Comparison of ENCODE assay signal across 1 cellular context in genomic region chr4:133474511-133474910, GRCh38.
TF ChIP-seq lines count a peak whose summit lies in the region.

No MANE protein-coding gene starts in this region.

TF ChIP-seq in H1, 55 proteins besides CTCF, POLR2A, EP300 and RAD21 (continued from another document):
- TF ChIP-seq, protein P1, sequence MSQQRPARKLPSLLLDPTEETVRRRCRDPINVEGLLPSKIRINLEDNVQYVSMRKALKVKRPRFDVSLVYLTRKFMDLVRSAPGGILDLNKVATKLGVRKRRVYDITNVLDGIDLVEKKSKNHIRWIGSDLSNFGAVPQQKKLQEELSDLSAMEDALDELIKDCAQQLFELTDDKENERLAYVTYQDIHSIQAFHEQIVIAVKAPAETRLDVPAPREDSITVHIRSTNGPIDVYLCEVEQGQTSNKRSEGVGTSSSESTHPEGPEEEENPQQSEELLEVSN (IDR thresholded peaks at IDR 0.05) = no peak
- TF ChIP-seq HDAC2 (IDR thresholded peaks at IDR 0.05; ENCODE audit: borderline replicate concordance in 1 of 2, low read depth in 2 of 2, low read length in 2 of 2) (no peak), ATF3 (IDR thresholded peaks at IDR 0.05; ENCODE audit: insufficient read depth, low read depth, low read length) (no peak), CBX5 (IDR thresholded peaks at IDR 0.05; ENCODE audit: low read depth, low read length) (no peak), SIN3A (conservative IDR thresholded peaks at IDR 0.05 in 1 of 2, IDR thresholded peaks at IDR 0.05 in 1 of 2; ENCODE audit: low read depth in 1 of 2, low read length in 2 of 2) (no peak), SP1 (IDR thresholded peaks at IDR 0.05; ENCODE audit: low read depth, low read length) (no peak), TEAD4 (IDR thresholded peaks at IDR 0.05; ENCODE audit: low read depth, low read length) (no peak), CBX8 (IDR thresholded peaks at IDR 0.05; ENCODE audit: borderline replicate concordance, low read depth, low read length) (no peak), RNF2 (IDR thresholded peaks at IDR 0.05; ENCODE audit: borderline replicate concordance, low read depth, low read length, missing control alignments, poor library complexity, severe bottlenecking) (no peak)
- TF ChIP-seq, protein P2, sequence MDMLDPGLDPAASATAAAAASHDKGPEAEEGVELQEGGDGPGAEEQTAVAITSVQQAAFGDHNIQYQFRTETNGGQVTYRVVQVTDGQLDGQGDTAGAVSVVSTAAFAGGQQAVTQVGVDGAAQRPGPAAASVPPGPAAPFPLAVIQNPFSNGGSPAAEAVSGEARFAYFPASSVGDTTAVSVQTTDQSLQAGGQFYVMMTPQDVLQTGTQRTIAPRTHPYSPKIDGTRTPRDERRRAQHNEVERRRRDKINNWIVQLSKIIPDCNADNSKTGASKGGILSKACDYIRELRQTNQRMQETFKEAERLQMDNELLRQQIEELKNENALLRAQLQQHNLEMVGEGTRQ (IDR thresholded peaks at IDR 0.05; ENCODE audit: low read length) = no peak
